ENCODE assay signal across 11 cellular contexts in genomic region chr20:845226-845868, GRCh38. TPM values are rescaled to one million over a fixed set of nuclear protein-coding genes. Genes with fewer than 3 reads are reported as not detected.
DNase-seq lines count a peak whose midpoint lies in the region; ATAC-seq, FAIRE-seq and TF ChIP-seq lines count a peak whose summit lies in the region.
"Had no signal": no experiment of that assay in that cellular context is flagged by ENCODE, and none has a peak within 500 bp of the region (broad histone marks: within the 10 kb centered on the region; RNA-seq: fewer than 3 reads in every experiment).

No MANE protein-coding gene starts in this region.

- no TSS peak for BruUV-seq in HepG2 (replicated peaks; lab: Mats Ljungman, UMichigan)

- FAIRE-seq in astrocyte (lab: Jason Lieb, UNC) = no peak
- no peak for FAIRE-seq in HepG2 (lab: Jason Lieb, UNC)
- FAIRE-seq: endometrium had no signal

- TF ChIP-seq CTCF in astrocyte (IDR thresholded peaks at IDR 0.05; ENCODE audit: insufficient read depth, low read depth, low read length) = no peak
- TF ChIP-seq CTCF in GM13977 (IDR thresholded peaks at IDR 0.05; ENCODE audit: extremely low read depth, insufficient read depth, missing control alignments) = no peak
- TF ChIP-seq CTCF in HepG2 (CRISPR knock-in tag; IDR thresholded peaks at IDR 0.05) = no peak
- TF ChIP-seq CTCF in right lobe of liver (IDR thresholded peaks at IDR 0.05) = no peak

- TF ChIP-seq POLR2A in HepG2 (IDR thresholded peaks at IDR 0.05; ENCODE audit: insufficient read depth in 1 of 2, low read depth in 2 of 2, low read length in 2 of 2) (no peak), right lobe of liver (IDR thresholded peaks at IDR 0.05) (no peak)

- no peak for DNase-seq in stimulated activated naive CD8-positive, alpha-beta T cell treated with anti-CD3 and anti-CD28 coated beads, Interleukin-15, Interleukin-2, amounts not matched to agents 100 U/mL and 50 U/mL, for 24 hours
- DNase-seq in astrocyte (ENCODE audit: low read depth) (no peak), GM03348 (ENCODE audit: low spot score) (no peak), GM13977 (ENCODE audit: low spot score) (no peak), HepG2 (ENCODE audit: low spot score) (no peak), right lobe of liver (no peak)
- DNase-seq: activated CD4-positive, alpha-beta T cell treated with anti-CD3 and anti-CD28 coated beads, Interleukin-2, amount 50 U/mL, for 1 hour; NK-92 treated with Interleukin-12 subunit alpha and Interleukin-12 subunit beta, amount 100 ng/mL, for 24 hours had no signal

- no peaks in the 10 kb centered on the region for H3K9me3 Mint-ChIP-seq in stimulated activated naive CD8-positive, alpha-beta T cell treated with anti-CD3 and anti-CD28 coated beads, Interleukin-15, Interleukin-2, amounts not matched to agents 100 ng/mL and 50 ng/mL, for 24 hours
- no peaks in the 10 kb centered on the region for H3K9me3 Mint-ChIP-seq in astrocyte (ENCODE audit: unreplicated experiment)

- no peaks in the 10 kb centered on the region for H3K36me3 ChIP-seq in astrocyte (ENCODE audit: insufficient read depth, low read length)
- no peaks in the 10 kb centered on the region for H3K36me3 ChIP-seq in mesodermal cell (ENCODE audit: control insufficient read depth, insufficient read depth, low read length)
- no peaks in the 10 kb centered on the region for H3K36me3 ChIP-seq in HepG2 (replicated peaks in 1 of 2; ENCODE audit: control insufficient read depth in 1 of 2, insufficient read depth in 2 of 2, low read length in 2 of 2)
- no peaks in the 10 kb centered on the region for H3K36me3 ChIP-seq in right lobe of liver

- H3K27ac Mint-ChIP-seq in stimulated activated naive CD8-positive, alpha-beta T cell treated with anti-CD3 and anti-CD28 coated beads, Interleukin-15, Interleukin-2, amounts not matched to agents 100 ng/mL and 50 ng/mL, for 24 hours = peak overlapping the region; percentile 85
- H3K27ac Mint-ChIP-seq in astrocyte (ENCODE audit: unreplicated experiment) = no peak overlapping the region

- H3K79me2 ChIP-seq in astrocyte (ENCODE audit: insufficient read depth, low read length) = peaks cover 3% of the 10 kb centered on the region
- no peaks in the 10 kb centered on the region for H3K79me2 ChIP-seq in HepG2 (ENCODE audit: insufficient read depth, low read length)

- H3K9me3 ChIP-seq in astrocyte (ENCODE audit: insufficient read depth, low read depth, low read length) (no peaks in the 10 kb centered on the region), mesodermal cell (ENCODE audit: control insufficient read depth, low read length) (no peaks in the 10 kb centered on the region), HepG2 (ENCODE audit: low read length) (no peaks in the 10 kb centered on the region), right lobe of liver (no peaks in the 10 kb centered on the region)

- H3K4me1 ChIP-seq in astrocyte (ENCODE audit: insufficient read depth, low read length) (peaks cover 5% of the 10 kb centered on the region), mesodermal cell (ENCODE audit: control insufficient read depth, insufficient read depth, low read length, poor library complexity, severe bottlenecking) (peaks cover 21% of the 10 kb centered on the region), HepG2 (ENCODE audit: insufficient read depth, low read length) (peaks cover 12% of the 10 kb centered on the region), right lobe of liver (peaks cover 0 to 22% (median 0%) of the 10 kb centered on the region in 4 donors)

- 49 to 50% methylated on average over 44 to 47 of the region's 50 CpGs for WGBS in mesodermal cell (ENCODE audit: insufficient coverage in 2 of 2), 2 experiments
- WGBS in HepG2 (ENCODE audit: low lambda C conversion rate) = 94% methylated on average over 50 of the region's 50 CpGs
- 61% methylated on average over 11 of the region's 50 CpGs for WGBS in right lobe of liver (ENCODE audit: insufficient coverage, low coverage, low lambda C conversion rate, missing lambda C conversion rate)

- peaks cover 42% of the 10 kb centered on the region for H3K4me1 Mint-ChIP-seq in stimulated activated naive CD8-positive, alpha-beta T cell treated with anti-CD3 and anti-CD28 coated beads, Interleukin-15, Interleukin-2, amounts not matched to agents 100 ng/mL and 50 ng/mL, for 24 hours (ENCODE audit: low read depth)
- H3K4me1 Mint-ChIP-seq in astrocyte (ENCODE audit: low read depth, unreplicated experiment) = no peaks in the 10 kb centered on the region

- H4K20me1 ChIP-seq in astrocyte (ENCODE audit: insufficient read depth, low read length) = peaks cover 12% of the 10 kb centered on the region
- no peaks in the 10 kb centered on the region for H4K20me1 ChIP-seq in HepG2 (ENCODE audit: insufficient read depth, low read length)

- TF ChIP-seq RAD21 in HepG2 (CRISPR knock-in tag; IDR thresholded peaks at IDR 0.05) = no peak

- H3K36me3 Mint-ChIP-seq in stimulated activated naive CD8-positive, alpha-beta T cell treated with anti-CD3 and anti-CD28 coated beads, Interleukin-15, Interleukin-2, amounts not matched to agents 100 ng/mL and 50 ng/mL, for 24 hours (ENCODE audit: low read depth) = no peaks in the 10 kb centered on the region
- no peaks in the 10 kb centered on the region for H3K36me3 Mint-ChIP-seq in astrocyte (ENCODE audit: low read depth, unreplicated experiment)

- intact Hi-C loops in HepG2 (cut with micrococcal nuclease; ENCODE audit: unreplicated experiment) (no loop called here), right lobe of liver (cut with DNase I) (no loop called here)

- in situ Hi-C loops in GM13977 (cut with MboI; ENCODE audit: low pct_unique_long_range_greater_than_20kb, low sequenced_read_pairs, unreplicated experiment) = no loop called here
- in situ Hi-C loops in HepG2 (cut with HindIII; ENCODE audit: extremely low pct_ligation_motif_present, low pct_unique_long_range_greater_than_20kb) = no loop called here

- CTCF ChIA-PET in HepG2 (lab: Yijun Ruan, JAX; ENCODE audit: low intra/inter-chr PET ratio, low total read pairs) = no interaction called here

- peak overlapping the region; percentile 84 for H3K4me3 Mint-ChIP-seq in stimulated activated naive CD8-positive, alpha-beta T cell treated with anti-CD3 and anti-CD28 coated beads, Interleukin-15, Interleukin-2, amounts not matched to agents 100 ng/mL and 50 ng/mL, for 24 hours
- H3K4me3 Mint-ChIP-seq in astrocyte (ENCODE audit: unreplicated experiment) = no peak overlapping the region

- H3K27me3 ChIP-seq in astrocyte (ENCODE audit: insufficient read depth, low read length) (no peaks in the 10 kb centered on the region), HepG2 (ENCODE audit: control insufficient read depth in 1 of 2, insufficient read depth in 2 of 2, low read length in 2 of 2) (no peaks in the 10 kb centered on the region), right lobe of liver (no peaks in the 10 kb centered on the region)

- H3K4me2 ChIP-seq in astrocyte (ENCODE audit: low read length) = peak overlapping the region; percentile 90
- no peak overlapping the region for H3K4me2 ChIP-seq in HepG2 (ENCODE audit: low read depth, low read length)

- no peaks in the 10 kb centered on the region for H3K27me3 Mint-ChIP-seq in stimulated activated naive CD8-positive, alpha-beta T cell treated with anti-CD3 and anti-CD28 coated beads, Interleukin-15, Interleukin-2, amounts not matched to agents 100 ng/mL and 50 ng/mL, for 24 hours
- peaks cover 47% of the 10 kb centered on the region for H3K27me3 Mint-ChIP-seq in astrocyte (ENCODE audit: low read depth, unreplicated experiment)

- H2AFZ ChIP-seq in astrocyte (ENCODE audit: low read depth, low read length) = no peak overlapping the region
- H2AFZ ChIP-seq in HepG2 (ENCODE audit: low read length) = no peak overlapping the region

- H3K4me3 ChIP-seq in astrocyte (ENCODE audit: insufficient read depth, low read depth, low read length) (no peak overlapping the region), mesodermal cell (ENCODE audit: extremely low read depth, insufficient read depth, low read length, poor library complexity, severe bottlenecking) (peak overlapping the region; percentile 35), HepG2 (replicated peaks in 1 of 3; ENCODE audit: insufficient read depth in 1 of 3, low read depth in 2 of 3, low read length in 3 of 3) (no peak overlapping the region), right lobe of liver (peak overlapping the region in 1 of 3 donors; percentile 24)

- ATAC-seq in stimulated activated naive CD8-positive, alpha-beta T cell treated with anti-CD3 and anti-CD28 coated beads, Interleukin-15, Interleukin-2, amounts not matched to agents 100 U/mL and 50 U/mL, for 24 hours = no peak
- ATAC-seq in HepG2 (no peak), right lobe of liver (no peak)

- POLR2A ChIA-PET in HepG2 (lab: Yijun Ruan, JAX) = no interaction called here

- no peak overlapping the region for H3K27ac ChIP-seq in astrocyte (ENCODE audit: low read depth, low read length)
- no peak overlapping the region for H3K27ac ChIP-seq in mesodermal cell (ENCODE audit: low read depth, low read length, severe bottlenecking)
- H3K27ac ChIP-seq in HepG2 (ENCODE audit: extremely low read length, insufficient read depth, low read length) = no peak overlapping the region
- H3K27ac ChIP-seq in right lobe of liver = peak overlapping the region in 1 of 3 donors; percentile 13

- TF ChIP-seq EP300 in HepG2 (IDR thresholded peaks at IDR 0.05; ENCODE audit: low read depth in 2 of 2, low read length in 2 of 2) (no peak), HepG2 (CRISPR knock-in tag; IDR thresholded peaks at IDR 0.05; ENCODE audit: borderline replicate concordance) (no peak)

- H3K9ac ChIP-seq in astrocyte (ENCODE audit: low read length) = no peak overlapping the region
- H3K9ac ChIP-seq in HepG2 (ENCODE audit: insufficient read depth, low read depth, low read length) = no peak overlapping the region

RNA-seq across cellular contexts. Expression of gene FAM110A, which starts 11.8 kb away (rescaled TPM):
- total RNA-seq in astrocyte (1.2 and 1.4 TPM in 2 replicates), HepG2 (2016; rRNA removed; fragmentation: Illumina TruSeq; extraction: Trizol) (1.7 and 1.9 TPM in 2 replicates), right lobe of liver (1 to 10 TPM; 1.4 to 4.1 (median 2.7) TPM)
- 7.0 TPM for polyA plus RNA-seq in mesodermal cell (2013, experiment 1 of 2)
- polyA plus RNA-seq in mesodermal cell (2013, experiment 2 of 2) = 5.3 TPM
- total RNA-seq in HepG2 (2016; cell fraction: cytosol; rRNA removed; fragmentation: Illumina TruSeq; extraction: Trizol; ENCODE audit: low read depth) = 0.81 and 1.3 TPM in 2 replicates
- total RNA-seq in HepG2 (2016; cell fraction: insoluble cytoplasmic fraction; rRNA removed; fragmentation: Illumina TruSeq; extraction: Trizol) = 1.8 and 2.0 TPM in 2 replicates
- 1.8 and 2.3 TPM in 2 replicates for total RNA-seq in HepG2 (2016; cell fraction: membrane; rRNA removed; fragmentation: Illumina TruSeq; extraction: Trizol)
- total RNA-seq in HepG2 (2016; cell fraction: nucleus; rRNA removed; fragmentation: Illumina TruSeq; extraction: Trizol) = 1.4 and 1.5 TPM in 2 replicates
- polyA plus RNA-seq in HepG2 (2011; rRNA removed) = 1.9 and 2.0 TPM in 2 replicates
- 1.5 and 2.7 TPM in 2 replicates for polyA plus RNA-seq in HepG2 (2011; cell fraction: cytosol; rRNA removed)
- 6.1 and 6.2 TPM in 2 replicates for polyA plus RNA-seq in HepG2 (2011; cell fraction: nucleus; rRNA removed)
- 0.95 and 1.2 TPM in 2 replicates for polyA plus RNA-seq in HepG2 (2012)
- polyA plus RNA-seq in HepG2 (2016; cell fraction: cytosol; fragmentation: Illumina TruSeq; extraction: Trizol; ENCODE audit: low read depth) = 0.83 and 1.3 TPM in 2 replicates
- polyA plus RNA-seq in HepG2 (2016; cell fraction: insoluble cytoplasmic fraction; fragmentation: Illumina TruSeq; extraction: Trizol; ENCODE audit: low read depth) = 2.6 and 3.0 TPM in 2 replicates
- 1.3 and 1.8 TPM in 2 replicates for polyA plus RNA-seq in HepG2 (2016; cell fraction: membrane; fragmentation: Illumina TruSeq; extraction: Trizol; ENCODE audit: low read depth)
- polyA plus RNA-seq in HepG2 (2016; cell fraction: nucleus; fragmentation: Illumina TruSeq; extraction: Trizol; ENCODE audit: insufficient read depth, low read depth) = 3.1 and 3.2 TPM in 2 replicates
- polyA minus RNA-seq in HepG2 (2011; rRNA and poly(A)+ RNA removed; ENCODE audit: low replicate concordance) = 2.7 and 3.5 TPM in 2 replicates
- 0.40 and 1.2 TPM in 2 replicates for polyA minus RNA-seq in HepG2 (2011; cell fraction: cytosol; rRNA and poly(A)+ RNA removed)
- polyA minus RNA-seq in HepG2 (2011; cell fraction: nucleus; rRNA and poly(A)+ RNA removed) = 0.50 and 0.52 TPM in 2 replicates
